ENCODE assay signal across 8 cellular contexts in genomic region chr19:39412867-39413268, GRCh38. TPM values are rescaled to one million over a fixed set of nuclear protein-coding genes. Genes with fewer than 3 reads are reported as not detected.
DNase-seq lines count a peak whose midpoint lies in the region; ATAC-seq, FAIRE-seq and TF ChIP-seq lines count a peak whose summit lies in the region.

No MANE protein-coding gene starts in this region.

- H4K91ac ChIP-seq in H1 (replicated peaks; ENCODE audit: insufficient read length, low read length) (peak overlapping the region; percentile 76), neuronal stem cell (ENCODE audit: low read depth, low read length, poor library complexity) (peak overlapping the region; percentile 88)

- TF ChIP-seq RAD21 in H1 (IDR thresholded peaks at IDR 0.05 in 1 of 2, conservative IDR thresholded peaks at IDR 0.05 in 1 of 2; ENCODE audit: low read depth in 2 of 2, low read length in 2 of 2), result no peak

- peak overlapping the region; percentile 80 for H3K4me2 ChIP-seq in OCI-LY3 (ENCODE audit: low read length)
- peak overlapping the region; percentile 84 to 86 for H3K4me2 ChIP-seq in H1 (ENCODE audit: insufficient read depth in 1 of 2, low read depth in 2 of 2, low read length in 2 of 2)
- H3K4me2 ChIP-seq in neuronal stem cell (ENCODE audit: insufficient read depth, low read length, poor library complexity, severe bottlenecking), result peak overlapping the region; percentile 85

- no peak for TF ChIP-seq EP300 in H1 (IDR thresholded peaks at IDR 0.05; ENCODE audit: borderline replicate concordance in 1 of 2, low read depth in 2 of 2, low read length in 2 of 2)

- H3K23me2 ChIP-seq in H1 (ENCODE audit: low read depth, low read length), result peaks cover 16% of the 10 kb centered on the region

- H3K79me2 ChIP-seq in OCI-LY3 (ENCODE audit: low read length) (peaks cover 43% of the 10 kb centered on the region), H1 (ENCODE audit: control insufficient read depth in 1 of 2, insufficient read depth in 2 of 2, low read length in 2 of 2) (peaks cover 6 to 28% of the 10 kb centered on the region in 2 experiments; a peak in 3 of 4 replicates)

- peak overlapping the region; percentile 62 for H2AFZ ChIP-seq in OCI-LY3 (ENCODE audit: low read depth, low read length)
- no peak overlapping the region for H2AFZ ChIP-seq in H1 (ENCODE audit: low read length)
- H2AFZ ChIP-seq in neuronal stem cell (ENCODE audit: low read length), result peak overlapping the region; percentile 94

- H3K18ac ChIP-seq in H1 (ENCODE audit: extremely low read depth, low read length) (peak overlapping the region; percentile 93), neuronal stem cell (ENCODE audit: low read length) (peak overlapping the region; percentile 99)

- CTCF ChIA-PET in CD4-positive, alpha-beta memory T cell (lab: Charles Lee; ENCODE audit: partially characterized antibody), result interaction anchor here (2.3 kb wide), 1 partner anchor 16 kb away, joined by 215 read pairs; the partner anchor contains the start of genes MED29 and PAF1
- CTCF ChIA-PET in H1 (lab: Charles Lee; ENCODE audit: partially characterized antibody), result interaction anchor here (1.5 to 2.3 kb wide), 3 partner anchors 15 to 62 kb away, joined by 4 to 128 read pairs (median 11); no protein-coding TSS in a partner anchor
- CTCF ChIA-PET in GM10248 (lab: Yijun Ruan, JAX), result interaction anchor here (1.4 to 2.3 kb wide), 8 partner anchors 8 to 291 kb away, joined by 4 to 103 read pairs (median 8); no protein-coding TSS in a partner anchor

- H3K4ac ChIP-seq in H1 (replicated peaks; ENCODE audit: insufficient read length, low read depth, low read length) (peak overlapping the region; percentile 8), neuronal stem cell (ENCODE audit: low read length) (peak overlapping the region; percentile 32)

- H4K8ac ChIP-seq in H1 (ENCODE audit: extremely low read depth, insufficient read depth, low read length), result peak overlapping the region; percentile 73
- no peak overlapping the region for H4K8ac ChIP-seq in neuronal stem cell (ENCODE audit: low read depth, low read length)

- TF ChIP-seq CTCF in OCI-LY3 (IDR thresholded peaks at IDR 0.05; ENCODE audit: low read depth, low read length) (no peak; the same call in 1 of the 2 replicates), H1 (IDR thresholded peaks at IDR 0.05; ENCODE audit: control extremely low read depth in 1 of 3, insufficient read depth in 1 of 3, low read depth in 1 of 3, low read length in 3 of 3) (no peak), GM10248 (IDR thresholded peaks at IDR 0.05; ENCODE audit: control extremely low read depth, extremely low read depth, low read depth, missing control alignments) (no peak)

- peak in 1 of 5 donors; percentile 67 for DNase-seq in CD4-positive, alpha-beta memory T cell
- DNase-seq in H1 (ENCODE audit: low read depth in 1 of 2, low spot score in 2 of 2) (no peak), neuronal stem cell (ENCODE audit: low spot score) (no peak), ureter (ENCODE audit: low spot score) (no peak), GM10248 (ENCODE audit: extremely low spot score) (no peak)

- H2BK15ac ChIP-seq in H1 (ENCODE audit: low read length) (no peak overlapping the region), neuronal stem cell (ENCODE audit: low read length) (peak overlapping the region; percentile 99)

- peaks cover 15 to 53% of the 10 kb centered on the region in 2 donors for H3K36me3 Mint-ChIP-seq in CD4-positive, alpha-beta memory T cell

- H4K20me1 ChIP-seq in OCI-LY3 (ENCODE audit: insufficient read depth, low read length) (peaks cover 17% of the 10 kb centered on the region), H1 (replicated peaks in 1 of 2; ENCODE audit: control insufficient read depth in 1 of 2, insufficient read depth in 2 of 2, low read length in 2 of 2) (peaks cover 5 to 23% of the 10 kb centered on the region in 2 experiments)

- intact Hi-C loops in CD4-positive, alpha-beta memory T cell (cut with micrococcal nuclease), result loop anchor here (1.0 kb wide), 8 partner anchors 12 to 291 kb away; partner anchors contain the start of genes EID2B, MED29, PAF1 and SAMD4B

- WGBS in H1 (ENCODE audit: extremely low coverage in 1 of 2, insufficient coverage in 1 of 2, insufficient read length in 1 of 2, insufficient replicate concordance in 2 of 2, low coverage in 1 of 2, low lambda C conversion rate in 2 of 2, missing lambda C conversion rate in 1 of 2), 2 experiments, result 0% methylated on average over 16 of the region's 23 CpGs; no CpG with 5 or more reads in 1 of the 2 experiments
- WGBS in neuronal stem cell (ENCODE audit: extremely low coverage in 2 of 2, insufficient read length in 2 of 2, insufficient replicate concordance in 1 of 2), 2 donors, result no CpG with 5 or more reads among the region's 23 CpGs

- peak overlapping the region; percentile 88 for H3K56ac ChIP-seq in H1 (replicated peaks; ENCODE audit: insufficient read length, low read depth, low read length)

- H3K9ac ChIP-seq in OCI-LY3 (ENCODE audit: low read length) (peak overlapping the region; percentile 100), H1 (replicated peaks in 1 of 4; ENCODE audit: extremely low read depth in 1 of 4, low read depth in 3 of 4, low read length in 3 of 4) (peak overlapping the region; percentile 65 to 84 (median 76)), neuronal stem cell (ENCODE audit: low read depth, low read length, poor library complexity) (peak overlapping the region; percentile 93)

- no peak overlapping the region for H2BK120ac ChIP-seq in H1 (replicated peaks; ENCODE audit: low read depth, low read length)
- peak overlapping the region; percentile 93 for H2BK120ac ChIP-seq in neuronal stem cell (ENCODE audit: low read depth, low read length)

- no peaks in the 10 kb centered on the region for H3K27me3 ChIP-seq in CD4-positive, alpha-beta memory T cell (ENCODE audit: insufficient read depth, low read length)
- H3K27me3 ChIP-seq in OCI-LY3 (ENCODE audit: low read depth, low read length) (no peaks in the 10 kb centered on the region), H1 (replicated peaks in 1 of 4; ENCODE audit: control insufficient read depth in 3 of 4, extremely low read depth in 1 of 4, insufficient read depth in 3 of 4, low read length in 3 of 4) (no peaks in the 10 kb centered on the region), neuronal stem cell (ENCODE audit: control insufficient read depth in 3 of 3, insufficient read depth in 3 of 3, low read depth in 1 of 3, low read length in 3 of 3) (peaks cover 0 to 11% (median 0%) of the 10 kb centered on the region in 3 experiments)

- H3K4me1 ChIP-seq in CD4-positive, alpha-beta memory T cell (ENCODE audit: insufficient read depth, low read length), result peaks cover 32% of the 10 kb centered on the region
- H3K4me1 ChIP-seq in OCI-LY3 (ENCODE audit: low read length) (peaks cover 28% of the 10 kb centered on the region), H1 (replicated peaks in 1 of 4; ENCODE audit: control insufficient read depth in 3 of 4, insufficient read depth in 4 of 4, low read length in 3 of 4) (peaks cover 10 to 38% (median 18%) of the 10 kb centered on the region in 4 experiments; a peak in 6 of 7 replicates), neuronal stem cell (ENCODE audit: control insufficient read depth in 2 of 2, insufficient read depth in 1 of 2, low read depth in 1 of 2, low read length in 2 of 2) (peaks cover 29 to 35% of the 10 kb centered on the region in 2 donors)

- peak overlapping the region; percentile 70 for H4K5ac ChIP-seq in H1 (ENCODE audit: insufficient read length, low read depth, low read length)

- no peaks in the 10 kb centered on the region; the same call in 1 of the 2 replicates for H3K79me1 ChIP-seq in H1 (ENCODE audit: low read depth, low read length)
- H3K79me1 ChIP-seq in neuronal stem cell (ENCODE audit: low read depth, low read length), result peaks cover 16% of the 10 kb centered on the region

- TF ChIP-seq POLR2A in H1 (IDR thresholded peaks at IDR 0.05; ENCODE audit: control extremely low read depth in 1 of 2, low read depth in 2 of 2, low read length in 2 of 2), result no peak; a peak in 1 of 3 replicates

- no peak overlapping the region for H2BK20ac ChIP-seq in H1 (ENCODE audit: low read length)

- H2AK5ac ChIP-seq in H1 (ENCODE audit: low read depth, low read length), result 0 out of 2 replicates have a peak overlapping the region, but pooled peaks have one; percentile 39
- peak overlapping the region; percentile 100 for H2AK5ac ChIP-seq in neuronal stem cell (ENCODE audit: low read depth, low read length)

- peaks cover 0 to 10% (median 0%) of the 10 kb centered on the region in 8 donors for H3K9me3 Mint-ChIP-seq in CD4-positive, alpha-beta memory T cell

- H2BK12ac ChIP-seq in H1 (ENCODE audit: low read depth, low read length) (no peak overlapping the region), neuronal stem cell (ENCODE audit: low read length) (peak overlapping the region; percentile 94)

- H3K14ac ChIP-seq in H1 (ENCODE audit: insufficient read length) (no peak overlapping the region), neuronal stem cell (ENCODE audit: low read length) (peak overlapping the region; percentile 83)

- peak overlapping the region; percentile 93 for H2BK5ac ChIP-seq in H1 (ENCODE audit: low read depth, low read length)
- peak overlapping the region; percentile 98 for H2BK5ac ChIP-seq in neuronal stem cell (ENCODE audit: low read length)

- peaks cover 0 to 7% of the 10 kb centered on the region in 2 donors for H3K27me3 Mint-ChIP-seq in CD4-positive, alpha-beta memory T cell

- no peaks in the 10 kb centered on the region for H3K9me3 ChIP-seq in CD4-positive, alpha-beta memory T cell (ENCODE audit: control insufficient read depth in 1 of 2, low read length in 2 of 2)
- H3K9me3 ChIP-seq in OCI-LY3 (ENCODE audit: insufficient read depth, low read length) (no peaks in the 10 kb centered on the region), H1 (ENCODE audit: insufficient read depth in 2 of 2, low read depth in 1 of 2, low read length in 1 of 2) (no peaks in the 10 kb centered on the region), neuronal stem cell (replicated peaks in 1 of 2; ENCODE audit: control insufficient read depth in 2 of 2, insufficient read depth in 1 of 2, low read depth in 1 of 2, low read length in 2 of 2) (no peaks in the 10 kb centered on the region)

- H3K4me1 Mint-ChIP-seq in CD4-positive, alpha-beta memory T cell, result peaks cover 25 to 58% (median 35%) of the 10 kb centered on the region in 4 donors

- peak overlapping the region; percentile 68 to 100 (median 87) for H3K27ac Mint-ChIP-seq in CD4-positive, alpha-beta memory T cell

- FAIRE-seq in H1 (lab: Jason Lieb, UNC), result no peak

- no peak for ATAC-seq in activated CD4-positive, CD25-positive, alpha-beta regulatory T cell treated with anti-CD3 and anti-CD28 coated beads, Interleukin-2, amount 50 U/mL, for 24 hours
- ATAC-seq in HG03460 (IDR thresholded peaks at IDR 0.05; ENCODE audit: unreplicated experiment), result no peak

- H3K27ac ChIP-seq in CD4-positive, alpha-beta memory T cell (ENCODE audit: low read depth, low read length), result peak overlapping the region; percentile 100
- H3K27ac ChIP-seq in OCI-LY3 (ENCODE audit: low read length), result peak overlapping the region; percentile 81
- peak overlapping the region; percentile 83 for H3K27ac ChIP-seq in H1 (ENCODE audit: low read depth, low read length)
- peak overlapping the region; percentile 95 for H3K27ac ChIP-seq in neuronal stem cell (replicated peaks; ENCODE audit: low read length)

- H3K4me3 Mint-ChIP-seq in CD4-positive, alpha-beta memory T cell, result peak overlapping the region; percentile 75 to 98 (median 90)

- POLR2A ChIA-PET in CD4-positive, alpha-beta memory T cell (lab: Charles Lee; ENCODE audit: partially characterized antibody), result interaction anchor here (1.4 to 2.6 kb wide), 7 partner anchors 9 to 77 kb away, joined by 6 to 384 read pairs (median 20); partner anchors contain the start of genes GMFG, MED29, PAF1 and RPS16
- POLR2A ChIA-PET in H1 (lab: Charles Lee; ENCODE audit: partially characterized antibody), result interaction anchor here (2.3 to 25.7 kb wide), 4 partner anchors 12 to 34 kb away, joined by 22 to 1154 read pairs (median 39); partner anchors contain the start of genes MED29, PAF1, RPS16 and SUPT5H
- POLR2A ChIA-PET in GM10248 (lab: Yijun Ruan, JAX), result interaction anchor here (0.7 to 2.3 kb wide), 4 partner anchors 8 to 99 kb away, joined by 3 to 23 read pairs (median 4); no protein-coding TSS in a partner anchor

- H3K36me3 ChIP-seq in CD4-positive, alpha-beta memory T cell (ENCODE audit: insufficient read depth, low read length), result peaks cover 13% of the 10 kb centered on the region
- H3K36me3 ChIP-seq in OCI-LY3 (replicated peaks; ENCODE audit: low read depth, low read length) (peaks cover 29% of the 10 kb centered on the region), H1 (ENCODE audit: control insufficient read depth in 2 of 4, insufficient read depth in 4 of 4, low read length in 3 of 4) (peaks cover 0 to 14% (median 0%) of the 10 kb centered on the region in 4 experiments; a peak in 3 of 8 replicates), neuronal stem cell (replicated peaks in 1 of 2; ENCODE audit: control insufficient read depth in 2 of 2, insufficient read depth in 2 of 2, low read length in 2 of 2) (peaks cover 22 to 42% of the 10 kb centered on the region in 2 donors)

- no peak overlapping the region for H3K23ac ChIP-seq in H1 (ENCODE audit: insufficient read length)
- H3K23ac ChIP-seq in neuronal stem cell (ENCODE audit: low read depth, low read length, poor library complexity), result peak overlapping the region; percentile 96

- peak overlapping the region; percentile 69 to 74 for H3K4me3 ChIP-seq in CD4-positive, alpha-beta memory T cell (ENCODE audit: low read length in 2 of 2)
- H3K4me3 ChIP-seq in OCI-LY3 (ENCODE audit: low read length) (peak overlapping the region; percentile 95), H1 (ENCODE audit: extremely low read depth in 1 of 4, insufficient read depth in 2 of 4, low read depth in 3 of 4, low read length in 4 of 4) (peak overlapping the region; percentile 66 to 97 (median 92)), neuronal stem cell (ENCODE audit: low read length in 2 of 2) (peak overlapping the region; percentile 95)

RNA-seq across cellular contexts. Expression of gene PLEKHG2, which starts 0.4 kb away (rescaled TPM):
- 10 to 100 TPM; 12.1 to 17.0 TPM for total RNA-seq in CD4-positive, alpha-beta memory T cell
- 1 to 10 TPM; 1.4 to 5.1 TPM for polyA plus RNA-seq in CD4-positive, alpha-beta memory T cell
- total RNA-seq in H1 (2021; fragmentation: NEBNext Ultra II Directional; extraction: Animal tissue kit (Norgen Biotek cat#: 25700)), result 64.0 and 65.7 TPM in 2 replicates
- 16.9 and 21.8 TPM in 2 replicates for polyA plus RNA-seq in H1 (2011; rRNA removed)
- 12.2 TPM for polyA plus RNA-seq in H1 (2011; cell fraction: cytosol; rRNA removed)
- 79.0 TPM for polyA plus RNA-seq in H1 (2011; cell fraction: nucleus; rRNA removed)
- 32.6 to 44.5 TPM (median 43.1 TPM) in 4 replicates for polyA plus RNA-seq in H1 (2012, experiment 1 of 2)
- 107 TPM for polyA plus RNA-seq in H1 (2012, experiment 2 of 2)
- 29.9 TPM for polyA plus RNA-seq in H1 (2013, experiment 1 of 2)
- 28.4 TPM for polyA plus RNA-seq in H1 (2013, experiment 2 of 2)
- 19.0 and 20.2 TPM in 2 replicates for polyA minus RNA-seq in H1 (2011; rRNA and poly(A)+ RNA removed)
- 53.9 TPM for polyA minus RNA-seq in H1 (2011; cell fraction: cytosol; rRNA and poly(A)+ RNA removed)
- polyA minus RNA-seq in H1 (2011; cell fraction: nucleus; rRNA and poly(A)+ RNA removed), result 37.5 TPM
- polyA plus RNA-seq in neuronal stem cell (2013, experiment 1 of 2), result 33.5 TPM
- polyA plus RNA-seq in neuronal stem cell (2013, experiment 2 of 2), result 33.9 TPM
- total RNA-seq in ureter, result 38.8 TPM

RNA-seq across cellular contexts. Expression of gene ZFP36, which starts 6.2 kb away (rescaled TPM):
- total RNA-seq in CD4-positive, alpha-beta memory T cell, result 100 to 1,000 TPM; 151 to 152 TPM
- polyA plus RNA-seq in CD4-positive, alpha-beta memory T cell, result 100 to 1,000 TPM; 164 to 191 TPM
- 10.9 and 12.2 TPM in 2 replicates for total RNA-seq in H1 (2021; fragmentation: NEBNext Ultra II Directional; extraction: Animal tissue kit (Norgen Biotek cat#: 25700))
- polyA plus RNA-seq in H1 (2011; rRNA removed), result 4.0 and 7.3 TPM in 2 replicates
- polyA plus RNA-seq in H1 (2011; cell fraction: cytosol; rRNA removed), result 1.9 TPM
- 15.8 TPM for polyA plus RNA-seq in H1 (2011; cell fraction: nucleus; rRNA removed)
- 10.1 to 11.7 TPM (median 11.0 TPM) in 4 replicates for polyA plus RNA-seq in H1 (2012, experiment 1 of 2)
- polyA plus RNA-seq in H1 (2012, experiment 2 of 2), result 11.5 TPM
- 14.0 TPM for polyA plus RNA-seq in H1 (2013, experiment 1 of 2)
- 14.2 TPM for polyA plus RNA-seq in H1 (2013, experiment 2 of 2)
- 0.76 and 1.6 TPM in 2 replicates for polyA minus RNA-seq in H1 (2011; rRNA and poly(A)+ RNA removed)
- 4.3 TPM for polyA minus RNA-seq in H1 (2011; cell fraction: cytosol; rRNA and poly(A)+ RNA removed)
- 22.0 TPM for polyA minus RNA-seq in H1 (2011; cell fraction: nucleus; rRNA and poly(A)+ RNA removed)
- 6.0 TPM for polyA plus RNA-seq in neuronal stem cell (2013, experiment 1 of 2)
- polyA plus RNA-seq in neuronal stem cell (2013, experiment 2 of 2), result 6.1 TPM
- 230 TPM for total RNA-seq in ureter

RNA-seq across cellular contexts. Expression of gene MED29, which starts 21.7 kb away (rescaled TPM):
- 10 to 100 TPM; 43.1 to 51.3 TPM for total RNA-seq in CD4-positive, alpha-beta memory T cell
- 10 to 100 TPM; 50.6 to 59.8 TPM for polyA plus RNA-seq in CD4-positive, alpha-beta memory T cell
- total RNA-seq in H1 (2021; fragmentation: NEBNext Ultra II Directional; extraction: Animal tissue kit (Norgen Biotek cat#: 25700)), result 31.1 and 32.3 TPM in 2 replicates
- polyA plus RNA-seq in H1 (2011; rRNA removed), result 52.5 and 71.4 TPM in 2 replicates
- polyA plus RNA-seq in H1 (2011; cell fraction: cytosol; rRNA removed), result 52.3 TPM
- polyA plus RNA-seq in H1 (2011; cell fraction: nucleus; rRNA removed), result 31.6 TPM
- 24.5 to 29.2 TPM (median 25.3 TPM) in 4 replicates for polyA plus RNA-seq in H1 (2012, experiment 1 of 2)
- 22.1 TPM for polyA plus RNA-seq in H1 (2012, experiment 2 of 2)
- 23.1 TPM for polyA plus RNA-seq in H1 (2013, experiment 1 of 2)
- 22.7 TPM for polyA plus RNA-seq in H1 (2013, experiment 2 of 2)
- 28.2 and 33.6 TPM in 2 replicates for polyA minus RNA-seq in H1 (2011; rRNA and poly(A)+ RNA removed)
- 14.7 TPM for polyA minus RNA-seq in H1 (2011; cell fraction: cytosol; rRNA and poly(A)+ RNA removed)
- polyA minus RNA-seq in H1 (2011; cell fraction: nucleus; rRNA and poly(A)+ RNA removed), result 29.0 TPM
- polyA plus RNA-seq in neuronal stem cell (2013, experiment 1 of 2), result 34.2 TPM
- polyA plus RNA-seq in neuronal stem cell (2013, experiment 2 of 2), result 32.9 TPM
- total RNA-seq in ureter, result 51.8 TPM

RNA-seq across cellular contexts. Expression of gene PAF1, which starts 22.0 kb away (rescaled TPM):
- total RNA-seq in CD4-positive, alpha-beta memory T cell, result 10 to 100 TPM; 49.2 to 53.8 TPM
- polyA plus RNA-seq in CD4-positive, alpha-beta memory T cell, result 10 to 100 TPM; 21.5 to 46.7 TPM
- 31.4 and 33.1 TPM in 2 replicates for total RNA-seq in H1 (2021; fragmentation: NEBNext Ultra II Directional; extraction: Animal tissue kit (Norgen Biotek cat#: 25700))
- 58.6 and 67.8 TPM in 2 replicates for polyA plus RNA-seq in H1 (2011; rRNA removed)
- 40.0 TPM for polyA plus RNA-seq in H1 (2011; cell fraction: cytosol; rRNA removed)
- polyA plus RNA-seq in H1 (2011; cell fraction: nucleus; rRNA removed), result 36.3 TPM
- polyA plus RNA-seq in H1 (2012, experiment 1 of 2), result 39.0 to 40.5 TPM (median 39.8 TPM) in 4 replicates
- 12.1 TPM for polyA plus RNA-seq in H1 (2012, experiment 2 of 2)
- polyA plus RNA-seq in H1 (2013, experiment 1 of 2), result 25.0 TPM
- 22.3 TPM for polyA plus RNA-seq in H1 (2013, experiment 2 of 2)
- polyA minus RNA-seq in H1 (2011; rRNA and poly(A)+ RNA removed), result 15.7 and 16.5 TPM in 2 replicates
- polyA minus RNA-seq in H1 (2011; cell fraction: cytosol; rRNA and poly(A)+ RNA removed), result 22.2 TPM
- 36.7 TPM for polyA minus RNA-seq in H1 (2011; cell fraction: nucleus; rRNA and poly(A)+ RNA removed)
- polyA plus RNA-seq in neuronal stem cell (2013, experiment 1 of 2), result 29.8 TPM
- 30.0 TPM for polyA plus RNA-seq in neuronal stem cell (2013, experiment 2 of 2)
- total RNA-seq in ureter, result 36.9 TPM

RNA-seq across cellular contexts. Expression of gene RPS16, which starts 22.9 kb away (rescaled TPM):
- 1,000 to 10,000 TPM; 4,061 to 4,227 TPM for total RNA-seq in CD4-positive, alpha-beta memory T cell
- 1,000 to 10,000 TPM; 1,590 to 2,052 TPM for polyA plus RNA-seq in CD4-positive, alpha-beta memory T cell
- total RNA-seq in H1 (2021; fragmentation: NEBNext Ultra II Directional; extraction: Animal tissue kit (Norgen Biotek cat#: 25700)), result 2,433 and 2,482 TPM in 2 replicates
- polyA plus RNA-seq in H1 (2011; rRNA removed), result 7,810 and 9,546 TPM in 2 replicates
- polyA plus RNA-seq in H1 (2011; cell fraction: cytosol; rRNA removed), result 5,561 TPM
- 4,175 TPM for polyA plus RNA-seq in H1 (2011; cell fraction: nucleus; rRNA removed)
- 3,337 to 4,443 TPM (median 4,024 TPM) in 4 replicates for polyA plus RNA-seq in H1 (2012, experiment 1 of 2)
- polyA plus RNA-seq in H1 (2012, experiment 2 of 2), result 7,637 TPM
- 4,469 TPM for polyA plus RNA-seq in H1 (2013, experiment 1 of 2)
- polyA plus RNA-seq in H1 (2013, experiment 2 of 2), result 4,343 TPM
- 1,416 and 1,486 TPM in 2 replicates for polyA minus RNA-seq in H1 (2011; rRNA and poly(A)+ RNA removed)
- polyA minus RNA-seq in H1 (2011; cell fraction: cytosol; rRNA and poly(A)+ RNA removed), result 1,670 TPM
- 1,057 TPM for polyA minus RNA-seq in H1 (2011; cell fraction: nucleus; rRNA and poly(A)+ RNA removed)
- 4,379 TPM for polyA plus RNA-seq in neuronal stem cell (2013, experiment 1 of 2)
- polyA plus RNA-seq in neuronal stem cell (2013, experiment 2 of 2), result 4,439 TPM
- total RNA-seq in ureter, result 2,118 TPM

Comparison
In these comparisons a context has a peak if more than half of its experiments do, and no peak if none do; other contexts are left out.
1. RNA of gene ZFP36, which starts 6.2 kb away (total RNA-seq): 230 TPM in ureter (single experiment) and 151 to 152 TPM in CD4-positive, alpha-beta memory T cell; 10.9 to 12.2 TPM in H1; every median in the first group is over 10 times any median in the second.
2. Peak in every context shown above with its lines, with median percentiles within 50 percentile points of each other: H3K27ac ChIP-seq, H3K4me3 ChIP-seq, H3K4me2 ChIP-seq and H3K9ac ChIP-seq.